20 cellular contexts compared by ENCODE assay signal in genomic region chr9:130254753-130255637, GRCh38. TPM values are rescaled to one million over a fixed set of nuclear protein-coding genes. Genes with fewer than 3 reads are reported as not detected.
DNase-seq lines count a peak whose midpoint lies in the region; ATAC-seq and TF ChIP-seq lines count a peak whose summit lies in the region.
"Had no signal": no experiment of that assay in that cellular context is flagged by ENCODE, and none has a peak within 500 bp of the region (broad histone marks: within the 10 kb centered on the region; RNA-seq: fewer than 3 reads in every experiment).

No MANE protein-coding gene starts in this region.

- no peaks in the 10 kb centered on the region for H3K4me1 ChIP-seq in mesenchymal stem cell (ENCODE audit: control insufficient read depth, insufficient read depth, low read depth, low read length)
- H3K4me1 ChIP-seq in uterus, result no peaks in the 10 kb centered on the region

- no peak overlapping the region for H3K27ac Mint-ChIP-seq in activated CD8-positive, alpha-beta memory T cell treated with anti-CD3 and anti-CD28 coated beads, Interleukin-2, amount 10 ng/mL, durations not matched to agents 7 days and 5 days
- no peak overlapping the region for H3K27ac Mint-ChIP-seq in naive thymus-derived CD8-positive, alpha-beta T cell
- H3K27ac Mint-ChIP-seq: activated CD8-positive, alpha-beta T cell treated with anti-CD3 and anti-CD28 coated beads, Interleukin-2, amount 10 ng/mL, durations not matched to agents 7 days and 5 days; activated naive CD8-positive, alpha-beta T cell had no signal

- peak overlapping the region in 1 of 2 experiments; percentile 9 for H3K23ac ChIP-seq in mesenchymal stem cell (ENCODE audit: low read length in 2 of 2)

- H4K8ac ChIP-seq in mesenchymal stem cell (ENCODE audit: low read length), result no peak overlapping the region

- no peak for TF ChIP-seq CTCF in uterus (IDR thresholded peaks at IDR 0.05)

- no peak for ATAC-seq in activated CD8-positive, alpha-beta memory T cell treated with anti-CD3 and anti-CD28 coated beads, Interleukin-2, amount 10 ng/mL, durations not matched to agents 7 days and 5 days
- ATAC-seq in HG02610 (IDR thresholded peaks at IDR 0.05; ENCODE audit: unreplicated experiment) (no peak), GM21825 (IDR thresholded peaks at IDR 0.05; ENCODE audit: unreplicated experiment) (no peak)
- no peak for ATAC-seq in naive thymus-derived CD8-positive, alpha-beta T cell
- ATAC-seq: activated CD8-positive, alpha-beta T cell treated with anti-CD3 and anti-CD28 coated beads, Interleukin-2, amount 10 ng/mL, durations not matched to agents 7 days and 5 days; HepG2 had no signal

- no peak overlapping the region for H2BK15ac ChIP-seq in mesenchymal stem cell (ENCODE audit: low read depth, poor library complexity, severe bottlenecking)

- no peak for TF ChIP-seq POLR2A in uterus (IDR thresholded peaks at IDR 0.05)

- H2AFZ ChIP-seq in mesenchymal stem cell (ENCODE audit: low read depth, low read length), result no peak overlapping the region

- no peak overlapping the region for H3K18ac ChIP-seq in mesenchymal stem cell (ENCODE audit: low read depth in 1 of 2, low read length in 2 of 2)

- peak; percentile 28 for DNase-seq in activated CD8-positive, alpha-beta memory T cell treated with anti-CD3 and anti-CD28 coated beads for 24 hours
- DNase-seq in activated CD8-positive, alpha-beta memory T cell treated with anti-CD3 and anti-CD28 coated beads, Interleukin-2, amount 10 ng/mL, durations not matched to agents 7 days and 5 days, result no peak
- DNase-seq in NCI-H774 (lab: John Stamatoyannopoulos, UW) (peak; percentile 6), mesenchymal stem cell (peak; percentile 21), uterus (peak in 1 of 2 donors; percentile 65)
- no peak for DNase-seq in naive thymus-derived CD8-positive, alpha-beta T cell
- DNase-seq: activated CD4-positive, CD25-positive, alpha-beta regulatory T cell treated with anti-CD3 and anti-CD28 coated beads, Interleukin-2, amount 50 U/mL, for 72 hours; activated CD8-positive, alpha-beta T cell treated with anti-CD3 and anti-CD28 coated beads, Interleukin-2, amount 10 ng/mL, durations not matched to agents 7 days and 5 days; activated T-cell treated with anti-CD3 and anti-CD28 coated beads, Interleukin-2, amount 50 U/mL, for 48 hours; effector memory CD4-positive, alpha-beta T cell; midbrain; NCI-H1930; NCI-H524; Right ventricle myocardium superior had no signal

- CTCF ChIA-PET in activated CD8-positive, alpha-beta memory T cell treated with anti-CD3 and anti-CD28 coated beads, Interleukin-2, amount 10 ng/mL, durations not matched to agents 7 days and 5 days (lab: Charles Lee), result interaction anchor here (0.8 kb wide), 1 partner anchor 9 kb away, joined by 4 read pairs; no protein-coding TSS in a partner anchor

- H3K27ac ChIP-seq in mesenchymal stem cell (ENCODE audit: low read length, poor library complexity, severe bottlenecking) (no peak overlapping the region), uterus (peak overlapping the region; percentile 22 to 35)

- H3K9me3 ChIP-seq in mesenchymal stem cell (ENCODE audit: control insufficient read depth, low read length) (peaks cover 12% of the 10 kb centered on the region), uterus (no peaks in the 10 kb centered on the region)

- H2BK5ac ChIP-seq in mesenchymal stem cell (ENCODE audit: low read depth, low read length, poor library complexity, severe bottlenecking), result no peak overlapping the region

- H3K27me3 ChIP-seq in mesenchymal stem cell (ENCODE audit: control insufficient read depth in 1 of 2, insufficient read depth in 1 of 2, low read length in 2 of 2) (peaks cover 28 to 38% of the 10 kb centered on the region in 2 experiments), uterus (no peaks in the 10 kb centered on the region)

- no peaks in the 10 kb centered on the region for H3K9me3 Mint-ChIP-seq in activated CD8-positive, alpha-beta memory T cell treated with anti-CD3 and anti-CD28 coated beads, Interleukin-2, amount 10 ng/mL, durations not matched to agents 7 days and 5 days (ENCODE audit: low read depth)
- no peaks in the 10 kb centered on the region for H3K9me3 Mint-ChIP-seq in naive thymus-derived CD8-positive, alpha-beta T cell

- no peaks in the 10 kb centered on the region for H3K79me1 ChIP-seq in mesenchymal stem cell (replicated peaks; ENCODE audit: low read length, poor library complexity, severe bottlenecking)

- no peak overlapping the region for H4K91ac ChIP-seq in mesenchymal stem cell (ENCODE audit: low read length)

- H2AK5ac ChIP-seq in mesenchymal stem cell (ENCODE audit: low read length, severe bottlenecking), result no peak overlapping the region

- H3K36me3 Mint-ChIP-seq in activated CD8-positive, alpha-beta memory T cell treated with anti-CD3 and anti-CD28 coated beads, Interleukin-2, amount 10 ng/mL, durations not matched to agents 7 days and 5 days, result no peaks in the 10 kb centered on the region
- H3K36me3 Mint-ChIP-seq in naive thymus-derived CD8-positive, alpha-beta T cell, result no peaks in the 10 kb centered on the region
- H3K36me3 Mint-ChIP-seq: activated naive CD8-positive, alpha-beta T cell had no signal

- WGBS in mesenchymal stem cell, result 69% methylated on average over 23 of the region's 23 CpGs

- peaks cover 37% of the 10 kb centered on the region for H3K27me3 Mint-ChIP-seq in activated CD8-positive, alpha-beta memory T cell treated with anti-CD3 and anti-CD28 coated beads, Interleukin-2, amount 10 ng/mL, durations not matched to agents 7 days and 5 days
- H3K27me3 Mint-ChIP-seq in naive thymus-derived CD8-positive, alpha-beta T cell, result peaks cover 14 to 41% (median 14%) of the 10 kb centered on the region in 5 donors

- H3K4me1 Mint-ChIP-seq in activated CD8-positive, alpha-beta memory T cell treated with anti-CD3 and anti-CD28 coated beads, Interleukin-2, amount 10 ng/mL, durations not matched to agents 7 days and 5 days, result no peaks in the 10 kb centered on the region
- no peaks in the 10 kb centered on the region for H3K4me1 Mint-ChIP-seq in naive thymus-derived CD8-positive, alpha-beta T cell

- no peak overlapping the region for H3K4me2 ChIP-seq in mesenchymal stem cell (ENCODE audit: low read length, poor library complexity, severe bottlenecking)

- no peaks in the 10 kb centered on the region for H3K36me3 ChIP-seq in mesenchymal stem cell (ENCODE audit: control insufficient read depth in 1 of 2, insufficient read depth in 2 of 2, low read depth in 1 of 2, low read length in 2 of 2)
- no peaks in the 10 kb centered on the region for H3K36me3 ChIP-seq in uterus

- H3K14ac ChIP-seq in mesenchymal stem cell (ENCODE audit: low read length in 2 of 2), result no peak overlapping the region

- H2BK12ac ChIP-seq in mesenchymal stem cell (ENCODE audit: low read length in 2 of 2), result no peak overlapping the region

- no peak overlapping the region for H2BK120ac ChIP-seq in mesenchymal stem cell (ENCODE audit: low read depth, low read length)

- no peak overlapping the region for H3K4me3 Mint-ChIP-seq in activated CD8-positive, alpha-beta memory T cell treated with anti-CD3 and anti-CD28 coated beads, Interleukin-2, amount 10 ng/mL, durations not matched to agents 7 days and 5 days
- no peak overlapping the region for H3K4me3 Mint-ChIP-seq in naive thymus-derived CD8-positive, alpha-beta T cell
- H3K4me3 Mint-ChIP-seq: activated CD8-positive, alpha-beta T cell treated with anti-CD3 and anti-CD28 coated beads, Interleukin-2, amount 10 ng/mL, durations not matched to agents 7 days and 5 days; activated naive CD8-positive, alpha-beta T cell had no signal

- H3K4me3 ChIP-seq in mesenchymal stem cell (ENCODE audit: insufficient read depth in 1 of 2, low read depth in 1 of 2, low read length in 2 of 2), result no peak overlapping the region
- H3K4me3 ChIP-seq in uterus, result no peak overlapping the region

- intact Hi-C loops in uterus (cut with DNase I; ENCODE audit: low total_unique reads), result no loop called here

- no peak overlapping the region for H3K4ac ChIP-seq in mesenchymal stem cell (ENCODE audit: low read depth in 1 of 2, low read length in 2 of 2)

- POLR2A ChIA-PET in naive thymus-derived CD8-positive, alpha-beta T cell (lab: Charles Lee), result no interaction called here

- H3K9ac ChIP-seq in mesenchymal stem cell (ENCODE audit: low read length), result no peak overlapping the region

RNA-seq across cellular contexts. Expression of gene HMCN2, which starts 10.6 kb away (rescaled TPM):
- total RNA-seq in activated CD8-positive, alpha-beta memory T cell treated with anti-CD3 and anti-CD28 coated beads, Interleukin-2, amount 10 ng/mL, durations not matched to agents 7 days and 5 days, result not detected
- 0.06 TPM for polyA plus RNA-seq in mesenchymal stem cell (2013, experiment 1 of 2)
- 0.10 TPM for polyA plus RNA-seq in mesenchymal stem cell (2013, experiment 2 of 2)
- 10 to 100 TPM in 3 of 4 donors, 1 to 10 TPM in 1; 1.8 to 46.7 (median 24.4) TPM for total RNA-seq in uterus
- total RNA-seq in naive thymus-derived CD8-positive, alpha-beta T cell, result not detected
- not detected for polyA plus RNA-seq in naive thymus-derived CD8-positive, alpha-beta T cell
- total RNA-seq: activated CD8-positive, alpha-beta T cell treated with anti-CD3 and anti-CD28 coated beads, Interleukin-2, amount 10 ng/mL, durations not matched to agents 7 days and 5 days; OCI-LY7 had no signal
- polyA plus RNA-seq: BJ, HepG2 had no signal

Comparison
In these comparisons a context has a peak if more than half of its experiments do, and no peak if none do; other contexts are left out.
1. DNase-seq: peak in activated CD8-positive, alpha-beta memory T cell treated with anti-CD3 and anti-CD28 coated beads for 24 hours (single experiment), NCI-H774 (single experiment) and mesenchymal stem cell (single experiment); none in activated CD8-positive, alpha-beta memory T cell treated with anti-CD3 and anti-CD28 coated beads, Interleukin-2, amount 10 ng/mL, durations not matched to agents 7 days and 5 days (single experiment) and naive thymus-derived CD8-positive, alpha-beta T cell (0 of 10).